ENCODE assay signal across 11 cellular contexts in genomic region chr7:17646181-17646956, GRCh38.
DNase-seq lines count a peak whose midpoint lies in the region; ATAC-seq, FAIRE-seq and TF ChIP-seq lines count a peak whose summit lies in the region.
"Had no signal": no experiment of that assay in that cellular context is flagged by ENCODE, and none has a peak within 500 bp of the region (broad histone marks: within the 10 kb centered on the region; RNA-seq: fewer than 3 reads in every experiment).

No MANE protein-coding gene starts in this region.

- TF ChIP-seq CTCF in AG04450 (IDR thresholded peaks at IDR 0.05; ENCODE audit: low read depth, low read length) (peak; percentile 64), HFF-Myc (IDR thresholded peaks at IDR 0.05; ENCODE audit: low read depth, low read length, missing control alignments) (peak; percentile 27), ascending aorta (IDR thresholded peaks at IDR 0.05) (peak in 2 of 3 experiments; percentile 22 to 35), kidney (IDR thresholded peaks at IDR 0.05; ENCODE audit: borderline replicate concordance, extremely low read depth, insufficient read depth) (peak; percentile 14), gastrocnemius medialis (IDR thresholded peaks at IDR 0.05 in 4 of 5, conservative IDR thresholded peaks at IDR 0.05 in 1 of 5) (no peak)

- H3K36me3 Mint-ChIP-seq in activated T-cell treated with anti-CD3 and anti-CD28 coated beads, Interleukin-2, amount 50 U/mL, for 4 hours (ENCODE audit: insufficient read depth) = no peaks in the 10 kb centered on the region
- H3K36me3 Mint-ChIP-seq in activated naive CD4-positive, alpha-beta T cell treated with anti-CD3 and anti-CD28 coated beads for 36 hours (ENCODE audit: low read depth) = no peaks in the 10 kb centered on the region

- no peak for FAIRE-seq in kidney (lab: Jason Lieb, UNC)

- intact Hi-C loops in ascending aorta (cut with DNase I) = loop anchor here (5.0 kb wide), 1 partner anchor 664 kb away; no protein-coding TSS in a partner anchor
- intact Hi-C loops in kidney (cut with DNase I) = loop anchor here (10.0 kb wide), 1 partner anchor 342 kb away; no protein-coding TSS in a partner anchor
- intact Hi-C loops in gastrocnemius medialis (cut with DNase I; ENCODE audit: low total_unique reads) = no loop called here
- intact Hi-C loops in activated naive CD4-positive, alpha-beta T cell treated with anti-CD3 and anti-CD28 coated beads for 36 hours (cut with micrococcal nuclease) = no loop called here

- no peak for DNase-seq in AG04450 (ENCODE audit: low read depth, low spot score)
- DNase-seq in HFF-Myc (ENCODE audit: extremely low read depth, low read depth) = no peak
- DNase-seq in ascending aorta (ENCODE audit: low spot score in 2 of 2) = no peak
- DNase-seq in kidney = no peak
- no peak for DNase-seq in activated T-cell treated with anti-CD3 and anti-CD28 coated beads, Interleukin-2, amount 50 U/mL, for 4 hours
- no peak for DNase-seq in gastrocnemius medialis
- no peak for DNase-seq in activated naive CD4-positive, alpha-beta T cell treated with anti-CD3 and anti-CD28 coated beads for 36 hours
- DNase-seq: NCI-H748 treated with DMSO at 0.1 percent for 48 hours had no signal

- no peak overlapping the region for H3K27ac ChIP-seq in AG04450 (ENCODE audit: low read depth, low read length)
- no peak overlapping the region for H3K27ac ChIP-seq in ascending aorta
- H3K27ac ChIP-seq in kidney (ENCODE audit: low read depth in 2 of 2, low read length in 2 of 2) = no peak overlapping the region
- H3K27ac ChIP-seq in gastrocnemius medialis = no peak overlapping the region

- ATAC-seq in activated T-cell treated with anti-CD3 and anti-CD28 coated beads, Interleukin-2, amount 50 U/mL, for 4 hours = no peak
- ATAC-seq in gastrocnemius medialis = no peak
- ATAC-seq in GM18868 (IDR thresholded peaks at IDR 0.05; ENCODE audit: unreplicated experiment) = no peak
- ATAC-seq: activated T-helper 17 cell treated with anti-CD3 and anti-CD28 coated beads, Interleukin-2, amount 50 U/mL, for 72 hours had no signal

- H3K4me3 ChIP-seq in AG04450 (ENCODE audit: low read depth, low read length) (no peak overlapping the region), HFF-Myc (replicated peaks; ENCODE audit: low read depth, low read length) (no peak overlapping the region), ascending aorta (no peak overlapping the region), kidney (ENCODE audit: low read length in 2 of 2) (no peak overlapping the region), gastrocnemius medialis (no peak overlapping the region)

- no peak overlapping the region for H3K4me3 Mint-ChIP-seq in activated T-cell treated with anti-CD3 and anti-CD28 coated beads, Interleukin-2, amount 50 U/mL, for 4 hours
- H3K4me3 Mint-ChIP-seq in activated naive CD4-positive, alpha-beta T cell treated with anti-CD3 and anti-CD28 coated beads for 36 hours = no peak overlapping the region
- H3K4me3 Mint-ChIP-seq: activated T-helper 17 cell treated with anti-CD3 and anti-CD28 coated beads, Interleukin-2, amount 50 U/mL, for 72 hours; memory B cell had no signal

- H3K27me3 Mint-ChIP-seq in activated T-cell treated with anti-CD3 and anti-CD28 coated beads, Interleukin-2, amount 50 U/mL, for 4 hours (ENCODE audit: low read depth) = peaks cover 20% of the 10 kb centered on the region
- H3K27me3 Mint-ChIP-seq in activated naive CD4-positive, alpha-beta T cell treated with anti-CD3 and anti-CD28 coated beads for 36 hours (ENCODE audit: low read depth) = peaks cover 11% of the 10 kb centered on the region

- in situ Hi-C loops in gastrocnemius medialis (cut with MboI; ENCODE audit: low sequenced_read_pairs in 4 of 4) = loop anchor here in 2 of 4 donors (10.0 to 25.0 kb wide), 2 partner anchors 659 to 662 kb away; no protein-coding TSS in a partner anchor

- no peak overlapping the region for H3K27ac Mint-ChIP-seq in activated naive CD4-positive, alpha-beta T cell treated with anti-CD3 and anti-CD28 coated beads for 36 hours
- H3K27ac Mint-ChIP-seq: activated T-helper 17 cell treated with anti-CD3 and anti-CD28 coated beads, Interleukin-2, amount 50 U/mL, for 72 hours; memory B cell had no signal

- H3K4me1 ChIP-seq in ascending aorta (peaks cover 0 to 4% of the 10 kb centered on the region in 2 donors), kidney (ENCODE audit: control insufficient read depth in 1 of 2, insufficient read depth in 1 of 2, low read depth in 1 of 2, low read length in 2 of 2) (no peaks in the 10 kb centered on the region), gastrocnemius medialis (no peaks in the 10 kb centered on the region)

- H3K9me3 ChIP-seq in AG04450 (ENCODE audit: control insufficient read depth, insufficient read depth, low read length) = peaks cover 8% of the 10 kb centered on the region
- H3K9me3 ChIP-seq in ascending aorta = no peaks in the 10 kb centered on the region
- H3K9me3 ChIP-seq in kidney (ENCODE audit: control insufficient read depth in 1 of 2, low read length in 2 of 2) = no peaks in the 10 kb centered on the region
- no peaks in the 10 kb centered on the region for H3K9me3 ChIP-seq in gastrocnemius medialis

- no peak overlapping the region for H3K9ac ChIP-seq in kidney (ENCODE audit: low read length in 2 of 2)

- POLR2A ChIA-PET in AG04450 (lab: Yijun Ruan, JAX) = interaction anchor here (0.7 kb wide), 2 partner anchors 276 to 348 kb away, joined by 3 to 4 read pairs; partner anchors contain the start of gene AHR

- CTCF ChIA-PET in AG04450 (lab: Charles Lee) = interaction anchor here (0.7 to 4.0 kb wide), 15 partner anchors 16 to 845 kb away, joined by 3 to 49 read pairs (median 4); no protein-coding TSS in a partner anchor
- CTCF ChIA-PET in activated naive CD4-positive, alpha-beta T cell treated with anti-CD3 and anti-CD28 coated beads for 36 hours (lab: Charles Lee) = interaction anchor here (0.8 to 1.2 kb wide), 2 partner anchors 17 to 35 kb away, joined by 3 read pairs; no protein-coding TSS in a partner anchor

- no peaks in the 10 kb centered on the region for H3K4me1 Mint-ChIP-seq in activated T-cell treated with anti-CD3 and anti-CD28 coated beads, Interleukin-2, amount 50 U/mL, for 4 hours (ENCODE audit: low read depth)
- H3K4me1 Mint-ChIP-seq in activated naive CD4-positive, alpha-beta T cell treated with anti-CD3 and anti-CD28 coated beads for 36 hours (ENCODE audit: low read depth) = no peaks in the 10 kb centered on the region
- H3K4me1 Mint-ChIP-seq: activated T-helper 17 cell treated with anti-CD3 and anti-CD28 coated beads, Interleukin-2, amount 50 U/mL, for 72 hours; memory B cell had no signal

- TF ChIP-seq POLR2A in gastrocnemius medialis (IDR thresholded peaks at IDR 0.05) = no peak

- no peaks in the 10 kb centered on the region for H3K27me3 ChIP-seq in AG04450 (ENCODE audit: control insufficient read depth, insufficient read depth, low read length)
- no peaks in the 10 kb centered on the region for H3K27me3 ChIP-seq in ascending aorta
- no peaks in the 10 kb centered on the region for H3K27me3 ChIP-seq in gastrocnemius medialis

- no peaks in the 10 kb centered on the region for H3K9me3 Mint-ChIP-seq in activated T-cell treated with anti-CD3 and anti-CD28 coated beads, Interleukin-2, amount 50 U/mL, for 4 hours
- no peaks in the 10 kb centered on the region for H3K9me3 Mint-ChIP-seq in activated naive CD4-positive, alpha-beta T cell treated with anti-CD3 and anti-CD28 coated beads for 36 hours

- H3K36me3 ChIP-seq in ascending aorta (no peaks in the 10 kb centered on the region), kidney (ENCODE audit: control insufficient read depth in 1 of 2, insufficient read depth in 2 of 2, low read length in 2 of 2) (no peaks in the 10 kb centered on the region), gastrocnemius medialis (no peaks in the 10 kb centered on the region)

Comparison
In these comparisons a context has a peak if more than half of its experiments do, and no peak if none do; other contexts are left out.
1. CTCF ChIP-seq: peak in AG04450 (single experiment), HFF-Myc (single experiment), ascending aorta (2 of 3) and kidney (single experiment); none in gastrocnemius medialis (0 of 5).
2. intact Hi-C loops: an anchor here in ascending aorta (5.0 kb wide) and kidney (10.0 kb wide); none called in gastrocnemius medialis and activated naive CD4-positive, alpha-beta T cell treated with anti-CD3 and anti-CD28 coated beads for 36 hours.